Comparison of ENCODE assay signal across 8 cellular contexts in the genomic region with DNA sequence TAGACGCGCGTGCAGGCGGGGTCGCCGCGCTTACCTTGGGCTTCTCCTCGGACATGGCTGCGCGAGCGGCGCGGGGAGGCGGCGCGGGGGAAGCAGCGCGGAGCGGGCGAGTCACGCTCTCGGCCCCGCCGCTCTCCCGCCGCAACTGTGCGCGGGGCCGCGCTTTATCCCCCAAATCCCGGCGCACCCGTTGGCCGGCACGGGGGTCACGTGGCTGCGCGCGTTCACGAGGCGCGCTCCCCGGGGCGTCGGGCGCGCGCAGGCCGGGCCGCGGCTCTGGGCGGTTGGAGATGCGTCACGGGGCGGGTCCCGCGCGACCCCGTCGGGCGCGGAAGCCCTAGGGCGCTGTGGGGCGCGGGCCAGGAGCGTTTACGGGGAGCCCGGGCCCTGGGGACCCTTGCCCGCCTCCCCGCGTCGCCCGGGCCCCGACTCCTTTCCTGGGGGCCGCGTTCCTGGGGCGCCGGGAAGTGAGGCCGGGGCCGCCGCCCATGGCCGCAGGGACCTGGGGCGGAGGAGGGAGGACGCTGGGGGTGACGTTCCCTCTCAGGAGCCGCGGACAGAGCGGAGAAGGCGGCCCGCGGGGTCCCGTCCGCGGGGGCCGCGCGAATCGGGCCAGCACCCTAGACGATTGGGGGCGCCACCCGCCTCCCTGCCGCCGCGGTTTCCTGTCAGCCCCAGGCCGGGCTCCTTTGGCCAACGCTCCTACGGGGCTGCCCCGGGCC. TPM values are rescaled to one million over a fixed set of nuclear protein-coding genes. Genes with fewer than 3 reads are reported as not detected.
A peak's percentile ranks its signal among the peaks of the same experiment; 100 is the strongest.
DNase-seq lines count a peak whose midpoint lies in the region; ATAC-seq and TF ChIP-seq lines count a peak whose summit lies in the region.

TSS of gene SUMO3 (minus strand) at position 149 of the 722 bp plus-strand sequence. CDS start at position 55, 94 bp downstream.

- H3K27me3 ChIP-seq in CD4-positive, alpha-beta memory T cell (ENCODE audit: insufficient read depth, low read length), result no peaks in the 10 kb centered on the region
- no peaks in the 10 kb centered on the region for H3K27me3 ChIP-seq in Panc1 (ENCODE audit: control insufficient read depth, insufficient read depth, low read length)

- intact Hi-C loops in CD4-positive, alpha-beta memory T cell (cut with micrococcal nuclease), result loop anchor here (1.0 to 10.0 kb wide), 5 partner anchors 17 to 827 kb away; partner anchors contain the start of genes CFAP410, PCBP3, PTTG1IP and UBE2G2
- intact Hi-C loops in Panc1 (cut with micrococcal nuclease; ENCODE audit: unreplicated experiment), result no loop called here

- peak within 1 kb of the TSS; percentile 17 to 81 (median 75) for H3K27ac Mint-ChIP-seq in CD4-positive, alpha-beta memory T cell
- H3K27ac Mint-ChIP-seq in naive B cell, result peak within 1 kb of the TSS in 4 of 6 donors; percentile 45 to 77 (median 73)

- peak within 1 kb of the TSS; percentile 47 to 57 for H3K4me3 ChIP-seq in CD4-positive, alpha-beta memory T cell (ENCODE audit: low read length in 2 of 2)
- H3K4me3 ChIP-seq in Panc1 (ENCODE audit: low read depth in 2 of 2, low read length in 2 of 2), result peak within 1 kb of the TSS; percentile 59 to 63

- no peaks in the 10 kb centered on the region for H3K36me3 ChIP-seq in CD4-positive, alpha-beta memory T cell (ENCODE audit: insufficient read depth, low read length)
- no peaks in the 10 kb centered on the region for H3K36me3 ChIP-seq in Panc1 (ENCODE audit: control insufficient read depth, insufficient read depth, low read length)

- H3K9me3 Mint-ChIP-seq in CD4-positive, alpha-beta memory T cell, result peaks cover 0 to 23% (median 11%) of the 10 kb centered on the region in 8 donors
- H3K9me3 Mint-ChIP-seq in naive B cell, result peaks cover 4 to 15% (median 13%) of the 10 kb centered on the region in 7 donors

- DNase-seq in CD4-positive, alpha-beta memory T cell, result peak; percentile 79 to 95 (median 91)
- DNase-seq in Panc1 (ENCODE audit: low read depth, low spot score) (no peak), activated T-helper 1 cell treated with Interleukin-2 at 50 U/mL for 16 hours (ENCODE audit: low read depth) (peak; percentile 85), fibroblast of gingiva (ENCODE audit: low read depth) (peak; percentile 83), naive B cell (peak; percentile 92)
- DNase-seq in stimulated activated CD8-positive, alpha-beta memory T cell treated with anti-CD3 and anti-CD28 coated beads, Interleukin-7, amount 100 ng/mL, for 48 hours (ENCODE audit: extremely low read depth in 1 of 2, low read depth in 1 of 2), result peak; percentile 55 to 76

- H3K4me1 Mint-ChIP-seq in CD4-positive, alpha-beta memory T cell, result peaks cover 0 to 34% (median 16%) of the 10 kb centered on the region in 4 donors
- peaks cover 11 to 37% (median 22%) of the 10 kb centered on the region in 3 donors for H3K4me1 Mint-ChIP-seq in naive B cell

- H3K4me3 Mint-ChIP-seq in CD4-positive, alpha-beta memory T cell, result peak within 1 kb of the TSS; percentile 50 to 80 (median 68)
- peak within 1 kb of the TSS; percentile 57 to 88 (median 77) for H3K4me3 Mint-ChIP-seq in naive B cell

- peak; percentile 64 for ATAC-seq in GM19328 (IDR thresholded peaks at IDR 0.05; ENCODE audit: unreplicated experiment)
- ATAC-seq in HG03520 (IDR thresholded peaks at IDR 0.05; ENCODE audit: unreplicated experiment), result peak; percentile 60
- peak; percentile 67 for ATAC-seq in Panc1
- ATAC-seq in naive B cell (ENCODE audit: low read depth in 2 of 2), result peak; percentile 81 to 82

- no peaks in the 10 kb centered on the region for H3K27me3 Mint-ChIP-seq in CD4-positive, alpha-beta memory T cell
- H3K27me3 Mint-ChIP-seq in naive B cell, result no peaks in the 10 kb centered on the region

- peak within 1 kb of the TSS; percentile 70 for H3K27ac ChIP-seq in CD4-positive, alpha-beta memory T cell (ENCODE audit: low read depth, low read length)
- 0 out of 2 replicates have a peak within 1 kb of the TSS, but pooled peaks have one; percentile 48 for H3K27ac ChIP-seq in Panc1 (ENCODE audit: low read length)

- peaks cover 1 to 7% of the 10 kb centered on the region in 2 donors for H3K36me3 Mint-ChIP-seq in CD4-positive, alpha-beta memory T cell
- peaks cover 0 to 2% of the 10 kb centered on the region in 2 donors for H3K36me3 Mint-ChIP-seq in naive B cell

- TF ChIP-seq CTCF in Panc1 (IDR thresholded peaks at IDR 0.05), result no peak

- CTCF ChIA-PET in CD4-positive, alpha-beta memory T cell (lab: Charles Lee; ENCODE audit: partially characterized antibody), result interaction anchor here (0.6 to 1.0 kb wide), 3 partner anchors 12 to 308 kb away, joined by 3 to 4 read pairs (median 3); no protein-coding TSS in a partner anchor
- CTCF ChIA-PET in Panc1 (lab: Charles Lee), result no interaction called here

- peaks cover 16% of the 10 kb centered on the region for H3K4me1 ChIP-seq in CD4-positive, alpha-beta memory T cell (ENCODE audit: insufficient read depth, low read length)
- H3K4me1 ChIP-seq in Panc1 (ENCODE audit: control insufficient read depth, insufficient read depth, low read length), result no peaks in the 10 kb centered on the region; the same call in 1 of the 2 replicates

- in situ Hi-C loops in Panc1 (cut with HindIII; ENCODE audit: low pct_unique_long_range_greater_than_20kb, low sequenced_read_pairs), result no loop called here

- H3K9me3 ChIP-seq in CD4-positive, alpha-beta memory T cell (ENCODE audit: control insufficient read depth in 1 of 2, low read length in 2 of 2), result peaks cover 0 to 5% of the 10 kb centered on the region in 2 donors
- H3K9me3 ChIP-seq in Panc1 (ENCODE audit: control insufficient read depth, insufficient read depth, low read depth, low read length), result peaks cover 7% of the 10 kb centered on the region; the same call in 1 of the 2 replicates

- BruUV-seq in Panc1 (replicated peaks; lab: Mats Ljungman, UMichigan), result no TSS peak

- POLR2A ChIA-PET in CD4-positive, alpha-beta memory T cell (lab: Charles Lee; ENCODE audit: partially characterized antibody), result interaction anchor here (0.8 to 5.1 kb wide), 12 partner anchors 10 to 479 kb away, joined by 3 to 52 read pairs (median 4); partner anchors contain the start of genes CFAP410, KRTAP12-3, PTTG1IP and SLX9
- POLR2A ChIA-PET in Panc1 (lab: Charles Lee), result no interaction called here

RNA-seq across cellular contexts. Expression of gene SUMO3, which starts in this region (rescaled TPM):
- 10 to 100 TPM; 36.3 to 37.3 TPM for total RNA-seq in CD4-positive, alpha-beta memory T cell
- 10 to 100 TPM; 74.9 to 99.7 TPM for polyA plus RNA-seq in CD4-positive, alpha-beta memory T cell
- total RNA-seq in Panc1 (2021; ENCODE audit: unreplicated experiment), result 41.4 TPM
- 55.8 TPM for polyA plus RNA-seq in Panc1 (2012; ENCODE audit: insufficient read length)
- 100 to 1,000 TPM in 1 of 6 donors, 10 to 100 TPM in 5; 71.2 to 100 (median 79.5) TPM for polyA plus RNA-seq in naive B cell (ENCODE audit: low read depth in 6 of 6)
